Comparison of ENCODE assay signal across 1 cellular context in the genomic region with DNA sequence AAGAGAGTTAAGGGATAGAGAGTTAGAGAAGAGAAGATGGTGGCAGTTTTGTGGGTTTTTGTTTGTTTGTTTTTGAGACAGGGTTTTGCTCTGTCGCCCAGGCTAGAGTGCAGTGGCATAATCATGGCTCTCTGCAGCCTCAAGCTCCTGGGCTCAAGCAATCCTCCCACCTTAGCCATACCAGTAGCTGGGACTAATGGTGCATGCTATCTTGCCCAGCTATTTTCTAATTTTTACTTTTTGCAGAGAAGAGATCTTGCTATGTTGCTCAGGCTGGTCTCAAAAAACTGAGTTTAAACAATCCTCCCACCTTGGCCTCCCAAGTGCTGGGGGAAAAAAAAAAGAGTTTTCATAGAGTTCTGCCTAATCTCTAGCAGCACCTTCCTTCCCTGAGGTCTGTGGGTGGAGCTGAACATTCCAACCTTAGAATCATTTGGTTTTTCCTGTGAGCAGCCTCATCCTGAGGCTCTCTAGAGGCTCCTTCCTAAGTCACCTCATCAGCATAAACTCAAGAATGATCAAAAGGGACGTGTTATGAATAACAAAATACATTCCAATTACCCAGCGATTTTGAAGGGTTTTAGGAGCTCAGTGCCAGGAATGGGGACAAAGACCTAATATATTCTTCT.
TF ChIP-seq lines count a peak whose summit lies in the region.

No MANE protein-coding gene starts in this region.

TF ChIP-seq in GM23338, 12 proteins besides CTCF, POLR2A, EP300 and RAD21 (continued from another document):
- TF ChIP-seq, protein P1, sequence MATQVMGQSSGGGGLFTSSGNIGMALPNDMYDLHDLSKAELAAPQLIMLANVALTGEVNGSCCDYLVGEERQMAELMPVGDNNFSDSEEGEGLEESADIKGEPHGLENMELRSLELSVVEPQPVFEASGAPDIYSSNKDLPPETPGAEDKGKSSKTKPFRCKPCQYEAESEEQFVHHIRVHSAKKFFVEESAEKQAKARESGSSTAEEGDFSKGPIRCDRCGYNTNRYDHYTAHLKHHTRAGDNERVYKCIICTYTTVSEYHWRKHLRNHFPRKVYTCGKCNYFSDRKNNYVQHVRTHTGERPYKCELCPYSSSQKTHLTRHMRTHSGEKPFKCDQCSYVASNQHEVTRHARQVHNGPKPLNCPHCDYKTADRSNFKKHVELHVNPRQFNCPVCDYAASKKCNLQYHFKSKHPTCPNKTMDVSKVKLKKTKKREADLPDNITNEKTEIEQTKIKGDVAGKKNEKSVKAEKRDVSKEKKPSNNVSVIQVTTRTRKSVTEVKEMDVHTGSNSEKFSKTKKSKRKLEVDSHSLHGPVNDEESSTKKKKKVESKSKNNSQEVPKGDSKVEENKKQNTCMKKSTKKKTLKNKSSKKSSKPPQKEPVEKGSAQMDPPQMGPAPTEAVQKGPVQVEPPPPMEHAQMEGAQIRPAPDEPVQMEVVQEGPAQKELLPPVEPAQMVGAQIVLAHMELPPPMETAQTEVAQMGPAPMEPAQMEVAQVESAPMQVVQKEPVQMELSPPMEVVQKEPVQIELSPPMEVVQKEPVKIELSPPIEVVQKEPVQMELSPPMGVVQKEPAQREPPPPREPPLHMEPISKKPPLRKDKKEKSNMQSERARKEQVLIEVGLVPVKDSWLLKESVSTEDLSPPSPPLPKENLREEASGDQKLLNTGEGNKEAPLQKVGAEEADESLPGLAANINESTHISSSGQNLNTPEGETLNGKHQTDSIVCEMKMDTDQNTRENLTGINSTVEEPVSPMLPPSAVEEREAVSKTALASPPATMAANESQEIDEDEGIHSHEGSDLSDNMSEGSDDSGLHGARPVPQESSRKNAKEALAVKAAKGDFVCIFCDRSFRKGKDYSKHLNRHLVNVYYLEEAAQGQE (IDR thresholded peaks at IDR 0.05; ENCODE audit: unreplicated experiment) = no peak
- TF ChIP-seq EZH2phosphoT487 (IDR thresholded peaks at IDR 0.05; ENCODE audit: unreplicated experiment) (no peak), POLR2AphosphoS5 (IDR thresholded peaks at IDR 0.05; ENCODE audit: low read depth) (no peak), NANOG (IDR thresholded peaks at IDR 0.05; ENCODE audit: borderline replicate concordance) (no peak), STAT1 (IDR thresholded peaks at IDR 0.05; ENCODE audit: unreplicated experiment) (no peak), JUNB (IDR thresholded peaks at IDR 0.05; ENCODE audit: unreplicated experiment) (no peak), CREB1 (CRISPR knock-in tag; IDR thresholded peaks at IDR 0.05; ENCODE audit: low read depth) (no peak), ZNF114 (CRISPR knock-in tag; IDR thresholded peaks at IDR 0.05) (no peak), EZH2 (IDR thresholded peaks at IDR 0.05; ENCODE audit: low read depth, unreplicated experiment) (no peak)
- TF ChIP-seq, protein P2, sequence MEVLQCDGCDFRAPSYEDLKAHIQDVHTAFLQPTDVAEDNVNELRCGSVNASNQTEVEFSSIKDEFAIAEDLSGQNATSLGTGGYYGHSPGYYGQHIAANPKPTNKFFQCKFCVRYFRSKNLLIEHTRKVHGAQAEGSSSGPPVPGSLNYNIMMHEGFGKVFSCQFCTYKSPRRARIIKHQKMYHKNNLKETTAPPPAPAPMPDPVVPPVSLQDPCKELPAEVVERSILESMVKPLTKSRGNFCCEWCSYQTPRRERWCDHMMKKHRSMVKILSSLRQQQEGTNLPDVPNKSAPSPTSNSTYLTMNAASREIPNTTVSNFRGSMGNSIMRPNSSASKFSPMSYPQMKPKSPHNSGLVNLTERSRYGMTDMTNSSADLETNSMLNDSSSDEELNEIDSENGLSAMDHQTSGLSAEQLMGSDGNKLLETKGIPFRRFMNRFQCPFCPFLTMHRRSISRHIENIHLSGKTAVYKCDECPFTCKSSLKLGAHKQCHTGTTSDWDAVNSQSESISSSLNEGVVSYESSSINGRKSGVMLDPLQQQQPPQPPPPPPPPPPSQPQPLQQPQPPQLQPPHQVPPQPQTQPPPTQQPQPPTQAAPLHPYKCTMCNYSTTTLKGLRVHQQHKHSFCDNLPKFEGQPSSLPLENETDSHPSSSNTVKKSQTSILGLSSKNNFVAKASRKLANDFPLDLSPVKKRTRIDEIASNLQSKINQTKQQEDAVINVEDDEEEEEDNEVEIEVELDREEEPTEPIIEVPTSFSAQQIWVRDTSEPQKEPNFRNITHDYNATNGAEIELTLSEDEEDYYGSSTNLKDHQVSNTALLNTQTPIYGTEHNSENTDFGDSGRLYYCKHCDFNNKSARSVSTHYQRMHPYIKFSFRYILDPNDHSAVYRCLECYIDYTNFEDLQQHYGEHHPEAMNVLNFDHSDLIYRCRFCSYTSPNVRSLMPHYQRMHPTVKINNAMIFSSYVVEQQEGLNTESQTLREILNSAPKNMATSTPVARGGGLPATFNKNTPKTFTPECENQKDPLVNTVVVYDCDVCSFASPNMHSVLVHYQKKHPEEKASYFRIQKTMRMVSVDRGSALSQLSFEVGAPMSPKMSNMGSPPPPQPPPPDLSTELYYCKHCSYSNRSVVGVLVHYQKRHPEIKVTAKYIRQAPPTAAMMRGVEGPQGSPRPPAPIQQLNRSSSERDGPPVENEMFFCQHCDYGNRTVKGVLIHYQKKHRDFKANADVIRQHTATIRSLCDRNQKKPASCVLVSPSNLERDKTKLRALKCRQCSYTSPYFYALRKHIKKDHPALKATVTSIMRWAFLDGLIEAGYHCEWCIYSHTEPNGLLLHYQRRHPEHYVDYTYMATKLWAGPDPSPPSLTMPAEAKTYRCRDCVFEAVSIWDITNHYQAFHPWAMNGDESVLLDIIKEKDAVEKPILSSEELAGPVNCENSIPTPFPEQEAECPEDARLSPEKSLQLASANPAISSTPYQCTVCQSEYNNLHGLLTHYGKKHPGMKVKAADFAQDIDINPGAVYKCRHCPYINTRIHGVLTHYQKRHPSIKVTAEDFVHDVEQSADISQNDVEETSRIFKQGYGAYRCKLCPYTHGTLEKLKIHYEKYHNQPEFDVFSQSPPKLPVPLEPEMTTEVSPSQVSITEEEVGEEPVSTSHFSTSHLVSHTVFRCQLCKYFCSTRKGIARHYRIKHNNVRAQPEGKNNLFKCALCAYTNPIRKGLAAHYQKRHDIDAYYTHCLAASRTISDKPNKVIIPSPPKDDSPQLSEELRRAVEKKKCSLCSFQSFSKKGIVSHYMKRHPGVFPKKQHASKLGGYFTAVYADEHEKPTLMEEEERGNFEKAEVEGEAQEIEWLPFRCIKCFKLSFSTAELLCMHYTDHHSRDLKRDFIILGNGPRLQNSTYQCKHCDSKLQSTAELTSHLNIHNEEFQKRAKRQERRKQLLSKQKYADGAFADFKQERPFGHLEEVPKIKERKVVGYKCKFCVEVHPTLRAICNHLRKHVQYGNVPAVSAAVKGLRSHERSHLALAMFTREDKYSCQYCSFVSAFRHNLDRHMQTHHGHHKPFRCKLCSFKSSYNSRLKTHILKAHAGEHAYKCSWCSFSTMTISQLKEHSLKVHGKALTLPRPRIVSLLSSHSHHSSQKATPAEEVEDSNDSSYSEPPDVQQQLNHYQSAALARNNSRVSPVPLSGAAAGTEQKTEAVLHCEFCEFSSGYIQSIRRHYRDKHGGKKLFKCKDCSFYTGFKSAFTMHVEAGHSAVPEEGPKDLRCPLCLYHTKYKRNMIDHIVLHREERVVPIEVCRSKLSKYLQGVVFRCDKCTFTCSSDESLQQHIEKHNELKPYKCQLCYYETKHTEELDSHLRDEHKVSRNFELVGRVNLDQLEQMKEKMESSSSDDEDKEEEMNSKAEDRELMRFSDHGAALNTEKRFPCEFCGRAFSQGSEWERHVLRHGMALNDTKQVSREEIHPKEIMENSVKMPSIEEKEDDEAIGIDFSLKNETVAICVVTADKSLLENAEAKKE (CRISPR knock-in tag; IDR thresholded peaks at IDR 0.05) = no peak
- TF ChIP-seq, protein P3, sequence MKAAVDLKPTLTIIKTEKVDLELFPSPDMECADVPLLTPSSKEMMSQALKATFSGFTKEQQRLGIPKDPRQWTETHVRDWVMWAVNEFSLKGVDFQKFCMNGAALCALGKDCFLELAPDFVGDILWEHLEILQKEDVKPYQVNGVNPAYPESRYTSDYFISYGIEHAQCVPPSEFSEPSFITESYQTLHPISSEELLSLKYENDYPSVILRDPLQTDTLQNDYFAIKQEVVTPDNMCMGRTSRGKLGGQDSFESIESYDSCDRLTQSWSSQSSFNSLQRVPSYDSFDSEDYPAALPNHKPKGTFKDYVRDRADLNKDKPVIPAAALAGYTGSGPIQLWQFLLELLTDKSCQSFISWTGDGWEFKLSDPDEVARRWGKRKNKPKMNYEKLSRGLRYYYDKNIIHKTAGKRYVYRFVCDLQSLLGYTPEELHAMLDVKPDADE (IDR thresholded peaks at IDR 0.05) = no peak
TF ChIP-seq in GM23338: peak in this region for 0.
